Comparison of ENCODE assay signal across 12 cellular contexts in genomic region chr3:37096292-37096691, GRCh38.
A peak's percentile ranks its signal among the peaks of the same experiment; 100 is the strongest.
DNase-seq lines count a peak whose midpoint lies in the region; TF ChIP-seq lines count a peak whose summit lies in the region.
"Had no signal": no experiment of that assay in that cellular context is flagged by ENCODE, and none has a peak within 500 bp of the region (broad histone marks: within the 10 kb centered on the region; RNA-seq: fewer than 3 reads in every experiment).

No MANE protein-coding gene starts in this region.

- H3K4me1 Mint-ChIP-seq in osteocyte (ENCODE audit: unreplicated experiment) = peaks cover 24% of the 10 kb centered on the region
- H3K4me1 Mint-ChIP-seq: stimulated activated naive CD8-positive, alpha-beta T cell treated with anti-CD3 and anti-CD28 coated beads, Interleukin-15, amount 100 ng/mL, for 72 hours had no signal

- TF ChIP-seq CTCF in osteocyte (IDR thresholded peaks at IDR 0.05) = no peak

- H3K36me3 Mint-ChIP-seq in osteocyte (ENCODE audit: unreplicated experiment) = peaks cover 15% of the 10 kb centered on the region

- no peaks in the 10 kb centered on the region for H3K27me3 Mint-ChIP-seq in osteocyte (ENCODE audit: unreplicated experiment)
- H3K27me3 Mint-ChIP-seq: stimulated activated naive CD8-positive, alpha-beta T cell treated with anti-CD3 and anti-CD28 coated beads, Interleukin-15, amount 100 ng/mL, for 72 hours had no signal

- no peak for TF ChIP-seq POLR2A in erythroblast (IDR thresholded peaks at IDR 0.05; ENCODE audit: low read length)

- no peak overlapping the region for H3K4me3 Mint-ChIP-seq in osteocyte (ENCODE audit: unreplicated experiment)
- H3K4me3 Mint-ChIP-seq: stimulated activated naive CD8-positive, alpha-beta T cell treated with anti-CD3 and anti-CD28 coated beads, Interleukin-15, amount 100 ng/mL, for 72 hours had no signal

- no peaks in the 10 kb centered on the region for H3K9me3 Mint-ChIP-seq in osteocyte (ENCODE audit: unreplicated experiment)
- H3K9me3 Mint-ChIP-seq: stimulated activated naive CD8-positive, alpha-beta T cell treated with anti-CD3 and anti-CD28 coated beads, Interleukin-15, amount 100 ng/mL, for 72 hours had no signal

- in situ Hi-C loops in SK-MEL-5 (cut with HindIII; ENCODE audit: low pct_unique_long_range_greater_than_20kb, low sequenced_read_pairs) = no loop called here

- peak overlapping the region; percentile 71 for H3K27ac Mint-ChIP-seq in osteocyte (ENCODE audit: unreplicated experiment)
- H3K27ac Mint-ChIP-seq: stimulated activated naive CD8-positive, alpha-beta T cell treated with anti-CD3 and anti-CD28 coated beads, Interleukin-15, amount 100 ng/mL, for 72 hours had no signal

- DNase-seq in EH (ENCODE audit: low read depth) (peak; percentile 96), SK-MEL-5 (ENCODE audit: low read depth, low spot score) (peak; percentile 56), glomerular endothelial cell (ENCODE audit: extremely low read depth, low read depth, low spot score) (peak; percentile 36), osteocyte (ENCODE audit: extremely low spot score, unreplicated experiment) (no peak), erythroblast (lab: John Stamatoyannopoulos, UW) (no peak), cerebellum (ENCODE audit: low spot score) (no peak)
- no peak for DNase-seq in stimulated activated CD4-positive, alpha-beta T cell treated with anti-CD3 and anti-CD28 coated beads, Interleukin-4, amount 100 ng/mL, for 1 hour
- no peak for DNase-seq in activated CD4-positive, alpha-beta T cell treated with anti-CD3 and anti-CD28 coated beads, Interleukin-2, amount 50 U/mL, for 4 hours
- DNase-seq: caudate nucleus; NCI-H2171; RPMI8226; stimulated activated naive CD8-positive, alpha-beta T cell treated with anti-CD3 and anti-CD28 coated beads, Interleukin-15, amount 100 ng/mL, for 72 hours had no signal

Comparison
In these comparisons a context has a peak if more than half of its experiments do, and no peak if none do; other contexts are left out.
1. DNase-seq: peak in EH (single experiment), SK-MEL-5 (single experiment) and glomerular endothelial cell (single experiment); none in osteocyte (single experiment), stimulated activated CD4-positive, alpha-beta T cell treated with anti-CD3 and anti-CD28 coated beads, Interleukin-4, amount 100 ng/mL, for 1 hour (single experiment), erythroblast (0 of 2), cerebellum (single experiment) and activated CD4-positive, alpha-beta T cell treated with anti-CD3 and anti-CD28 coated beads, Interleukin-2, amount 50 U/mL, for 4 hours (0 of 2).